ENCODE assay signal across 7 cellular contexts in the genomic region with DNA sequence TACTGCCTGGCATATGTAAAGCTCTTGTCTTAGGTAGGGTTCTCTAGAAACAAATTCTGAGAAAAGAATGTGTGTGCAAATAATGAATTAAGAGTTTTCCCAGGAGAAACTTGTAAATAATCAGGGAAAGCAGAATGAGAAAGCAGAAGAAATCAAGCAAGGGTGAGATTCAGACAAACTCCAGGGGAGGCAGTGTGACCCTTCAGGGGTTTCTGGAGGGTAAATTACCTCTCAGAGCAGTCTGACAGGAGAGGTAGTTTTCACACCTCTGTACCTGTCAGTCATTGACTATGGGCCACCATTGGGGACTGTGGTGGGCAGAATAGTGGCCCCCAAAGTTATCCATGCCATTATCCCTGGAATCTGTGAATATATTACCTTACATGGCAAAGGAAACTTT.
"Had no signal": no experiment of that assay in that cellular context is flagged by ENCODE, and none has a peak within 500 bp of the region (broad histone marks: within the 10 kb centered on the region; RNA-seq: fewer than 3 reads in every experiment).

No MANE protein-coding gene starts in this region.

- H3K4me3 Mint-ChIP-seq: HFFc6, IgD-negative memory B cell had no signal

- H3K27ac Mint-ChIP-seq: HFFc6, IgD-negative memory B cell had no signal

- H3K36me3 Mint-ChIP-seq: IgD-negative memory B cell had no signal

- H3K36me3 ChIP-seq: HAP-1 had no signal

- H3K4me2 ChIP-seq: KMS-11 had no signal

- H3K9ac ChIP-seq: KMS-11 had no signal

- H3K27ac ChIP-seq: KMS-11 had no signal

- DNase-seq: GOT3, HFFc6, KBM-7 had no signal

- ATAC-seq: HCT116 had no signal

- H3K4me3 ChIP-seq: HAP-1 had no signal

- H3K9me3 ChIP-seq: HAP-1 had no signal

- H3K9me3 Mint-ChIP-seq: HFFc6 had no signal
